ENCODE assay signal across 19 cellular contexts in genomic region chr1:225941220-225941948, GRCh38. TPM values are rescaled to one million over a fixed set of nuclear protein-coding genes. Genes with fewer than 3 reads are reported as not detected.
DNase-seq lines count a peak whose midpoint lies in the region; ATAC-seq and TF ChIP-seq lines count a peak whose summit lies in the region.
"Had no signal": no experiment of that assay in that cellular context is flagged by ENCODE, and none has a peak within 500 bp of the region (broad histone marks: within the 10 kb centered on the region; RNA-seq: fewer than 3 reads in every experiment).

LEFTY2 (minus strand) TSS chr1:225941220; CDS start chr1:225941140, 80 bp downstream.

- peak within 1 kb of the TSS; percentile 56; the same call in 1 of the 2 replicates for H3K9ac ChIP-seq in ES-I3 (ENCODE audit: low read depth, low read length)
- H3K9ac ChIP-seq in rectal smooth muscle tissue (ENCODE audit: low read length) = no peak within 1 kb of the TSS

- no peak for DNase-seq in SJCRH30
- DNase-seq in left ventricle myocardium inferior = no peak
- DNase-seq in stimulated activated naive CD4-positive, alpha-beta T cell treated with Interleukin-2 at 50 U/mL for 16 hours (lab: John Stamatoyannopoulos, UW) = no peak
- no peak for DNase-seq in NCI-H1048 (lab: John Stamatoyannopoulos, UW)
- DNase-seq in adrenal gland = no peak
- DNase-seq: HFFc6; NCI-H1436 treated with DMSO at 0.1 percent for 48 hours; NCI-H526 treated with DMSO at 0.1 percent for 48 hours; SHP77; stimulated activated CD4-positive, alpha-beta T cell treated with anti-CD3 and anti-CD28 coated beads, Interleukin-12 subunit alpha, Interleukin-12 subunit beta, amount 100 ng/mL, for 4 hours had no signal

- 65 to 76% (median 73%) methylated on average over 4 to 6 of the region's 6 CpGs for WGBS in adrenal gland, 4 donors

- no peak for TF ChIP-seq POLR2A in adrenal gland (IDR thresholded peaks at IDR 0.05)

- H3K36me3 ChIP-seq in ES-I3 (ENCODE audit: insufficient read depth, low read length) (no peaks in the 10 kb centered on the region), SJCRH30 (no peaks in the 10 kb centered on the region), left ventricle myocardium inferior (no peaks in the 10 kb centered on the region), rectal smooth muscle tissue (ENCODE audit: control insufficient read depth, insufficient read depth, low read length) (no peaks in the 10 kb centered on the region), adrenal gland (replicated peaks in 1 of 2) (no peaks in the 10 kb centered on the region)
- H3K36me3 ChIP-seq: suprapubic skin had no signal

- H3K9me3 ChIP-seq in ES-I3 (ENCODE audit: control insufficient read depth, insufficient read depth, low read length) = no peaks in the 10 kb centered on the region
- no peaks in the 10 kb centered on the region for H3K9me3 ChIP-seq in SJCRH30 (replicated peaks)
- no peaks in the 10 kb centered on the region for H3K9me3 ChIP-seq in left ventricle myocardium inferior (replicated peaks)
- H3K9me3 ChIP-seq in adrenal gland (replicated peaks in 1 of 3) = no peaks in the 10 kb centered on the region
- H3K9me3 ChIP-seq: suprapubic skin had no signal

- TF ChIP-seq CTCF in left ventricle myocardium inferior (IDR thresholded peaks at IDR 0.05; ENCODE audit: borderline replicate concordance) = no peak
- TF ChIP-seq CTCF in adrenal gland (IDR thresholded peaks at IDR 0.05) = no peak

- intact Hi-C loops in left ventricle myocardium inferior (cut with micrococcal nuclease) (no loop called here), adrenal gland (cut with DNase I) (no loop called here)

- H3K27me3 ChIP-seq in SJCRH30 = no peaks in the 10 kb centered on the region
- no peaks in the 10 kb centered on the region for H3K27me3 ChIP-seq in left ventricle myocardium inferior (ENCODE audit: low read depth)
- no peaks in the 10 kb centered on the region for H3K27me3 ChIP-seq in rectal smooth muscle tissue (ENCODE audit: control insufficient read depth, insufficient read depth, low read length)
- no peaks in the 10 kb centered on the region for H3K27me3 ChIP-seq in adrenal gland
- H3K27me3 ChIP-seq: suprapubic skin had no signal

- ATAC-seq in HG03108 (IDR thresholded peaks at IDR 0.05; ENCODE audit: unreplicated experiment) = no peak
- ATAC-seq: left lobe of liver; natural killer cell treated with Interleukin-12 subunit alpha and Interleukin-12 subunit beta and Interleukin-15 and Interleukin-18, amount 100 ng/mL, for 72 hours had no signal

- H3K4me3 ChIP-seq in SJCRH30 = 0 out of 2 replicates have a peak within 1 kb of the TSS, but pooled peaks have one; percentile 7
- H3K4me3 ChIP-seq in left ventricle myocardium inferior = peak within 1 kb of the TSS; percentile 33
- H3K4me3 ChIP-seq in rectal smooth muscle tissue (ENCODE audit: low read length) = no peak within 1 kb of the TSS
- no peak within 1 kb of the TSS for H3K4me3 ChIP-seq in adrenal gland

- peaks cover 50% of the 10 kb centered on the region for H3K4me1 ChIP-seq in ES-I3 (ENCODE audit: insufficient read depth, low read length)
- peaks cover 2% of the 10 kb centered on the region; the same call in 1 of the 2 replicates for H3K4me1 ChIP-seq in SJCRH30
- H3K4me1 ChIP-seq in left ventricle myocardium inferior = peaks cover 32% of the 10 kb centered on the region
- H3K4me1 ChIP-seq in rectal smooth muscle tissue (ENCODE audit: control insufficient read depth, insufficient read depth, low read length) = peaks cover 14% of the 10 kb centered on the region
- peaks cover 0 to 9% of the 10 kb centered on the region in 2 donors for H3K4me1 ChIP-seq in adrenal gland (replicated peaks in 1 of 2)

- no peak within 1 kb of the TSS for H3K27ac ChIP-seq in SJCRH30
- H3K27ac ChIP-seq in left ventricle myocardium inferior (replicated peaks) = peak within 1 kb of the TSS; percentile 75
- H3K27ac ChIP-seq in rectal smooth muscle tissue (ENCODE audit: low read depth, low read length) = peak within 1 kb of the TSS; percentile 49
- H3K27ac ChIP-seq in adrenal gland = no peak within 1 kb of the TSS
- H3K27ac ChIP-seq: suprapubic skin had no signal

RNA-seq across cellular contexts. Expression of gene LEFTY2, which starts in this region (rescaled TPM):
- total RNA-seq in SJCRH30 (2014; rRNA removed; shearing (Covaris generic)) = 0.56 and 0.77 TPM in 2 replicates
- total RNA-seq in left ventricle myocardium inferior (0.69 TPM), adrenal gland (1 to 10 TPM in 2 of 8 donors, under 1 TPM in 5, not detected in 1; 0.38 to 1.8 (median 0.78) TPM)
- under 1 TPM; 0.16 to 0.57 (median 0.54) TPM for polyA plus RNA-seq in adrenal gland
- total RNA-seq: bronchial epithelial cell; endothelial cell of umbilical vein; HFFc6; left lobe of liver; natural killer cell treated with Interleukin-12 subunit alpha and Interleukin-12 subunit beta and Interleukin-15 and Interleukin-18, amount 100 ng/mL, for 72 hours had no signal
- polyA plus RNA-seq: AG04450 had no signal

Comparison
In these comparisons a context has a peak if more than half of its experiments do, and no peak if none do; other contexts are left out.
1. H3K27ac ChIP-seq: peak in left ventricle myocardium inferior (single experiment) and rectal smooth muscle tissue (single experiment); none in SJCRH30 (single experiment) and adrenal gland (0 of 5).
2. H3K4me3 ChIP-seq: peak in SJCRH30 (single experiment) and left ventricle myocardium inferior (single experiment); none in rectal smooth muscle tissue (single experiment) and adrenal gland (0 of 4).